7 cellular contexts compared by ENCODE assay signal in the genomic region with DNA sequence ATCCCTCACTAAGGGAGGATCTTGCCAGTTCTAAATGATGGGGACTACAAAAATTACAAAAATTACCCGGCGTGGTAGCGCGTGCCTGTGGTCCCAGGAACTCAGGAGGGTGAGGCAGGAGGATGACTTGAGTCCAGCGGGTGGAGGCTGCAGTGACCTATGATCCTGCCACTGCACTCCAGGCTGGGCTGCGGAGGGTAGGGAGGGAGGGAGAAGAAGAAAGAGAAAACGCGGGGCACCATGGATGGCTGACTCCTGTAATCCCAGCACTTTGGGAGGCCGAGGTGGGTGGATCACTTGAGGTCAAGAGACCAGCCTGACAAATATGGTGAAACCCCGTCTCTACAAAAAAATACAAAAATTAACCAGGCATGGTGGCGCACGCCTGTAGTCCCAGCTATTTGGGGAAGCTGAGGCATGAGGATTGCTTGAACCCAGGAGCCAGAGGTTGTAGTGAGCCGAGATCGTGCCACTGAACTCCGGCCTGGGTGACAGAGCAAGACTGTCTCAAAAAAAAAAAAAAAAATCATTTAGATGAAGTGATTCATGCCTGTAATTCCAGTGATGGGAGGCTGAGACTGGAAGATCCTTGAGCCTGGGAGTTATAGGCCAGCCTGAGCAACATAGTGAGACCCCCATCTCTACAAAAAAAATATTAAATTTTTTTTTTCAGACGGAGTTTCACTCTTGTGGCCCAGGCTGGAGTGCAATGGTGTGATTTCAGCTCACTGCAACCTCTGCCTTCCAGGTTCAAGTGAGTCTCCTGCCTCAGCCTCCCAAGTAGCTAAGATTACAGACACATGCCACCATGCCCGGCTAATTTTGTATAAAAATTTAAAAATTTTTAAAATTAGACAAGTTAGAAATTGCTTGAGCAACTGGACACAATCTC.
DNase-seq lines count a peak whose midpoint lies in the region; ATAC-seq and TF ChIP-seq lines count a peak whose summit lies in the region.
"Not testable (repeated sequence)": the region's sequence is repeated elsewhere in the genome, so short reads cannot be mapped to it uniquely, and the experiment has no call there.

No MANE protein-coding gene starts in this region.

- H3K27ac Mint-ChIP-seq in HFFc6 (peak overlapping the region; percentile 60), activated B cell treated with CpG ODN at 0.5 μM for 24 hours (peak overlapping the region; percentile 80), chondrocyte (ENCODE audit: unreplicated experiment) (peak overlapping the region; percentile 75)
- H3K27ac Mint-ChIP-seq in activated T-helper 17 cell treated with anti-CD3 and anti-CD28 coated beads, Interleukin-2, amount 50 U/mL, for 72 hours: peak overlapping the region; percentile 92
- peak overlapping the region; percentile 68 to 96 (median 84) for H3K27ac Mint-ChIP-seq in naive thymus-derived CD8-positive, alpha-beta T cell

- POLR2A ChIA-PET in activated B cell treated with CpG ODN at 0.5 μM for 24 hours (lab: Charles Lee): interaction anchor here (1.9 kb wide), 1 partner anchor 15 kb away, joined by 4 read pairs; no protein-coding TSS in a partner anchor
- POLR2A ChIA-PET in naive thymus-derived CD8-positive, alpha-beta T cell (lab: Charles Lee): not testable (repeated sequence)

- H3K9me3 ChIP-seq in right cardiac atrium (ENCODE audit: control insufficient read depth, low read length): not testable (repeated sequence)

- ATAC-seq in activated B cell treated with CpG ODN at 0.5 μM for 24 hours (ENCODE audit: low read depth); activated T-helper 17 cell treated with anti-CD3 and anti-CD28 coated beads, Interleukin-2, amount 50 U/mL, for 72 hours (replicated peaks); right cardiac atrium; naive thymus-derived CD8-positive, alpha-beta T cell: not testable (repeated sequence)

- H3K27ac ChIP-seq in right cardiac atrium (ENCODE audit: low read length): not testable (repeated sequence)

- H3K9me3 Mint-ChIP-seq in HFFc6; activated B cell treated with CpG ODN at 0.5 μM for 24 hours; activated T-helper 17 cell treated with anti-CD3 and anti-CD28 coated beads, Interleukin-2, amount 50 U/mL, for 72 hours; chondrocyte (ENCODE audit: low read depth); naive thymus-derived CD8-positive, alpha-beta T cell: not testable (repeated sequence)

- not testable (repeated sequence) for H3K4me3 Mint-ChIP-seq in HFFc6; chondrocyte (ENCODE audit: unreplicated experiment)
- peak overlapping the region; percentile 41 for H3K4me3 Mint-ChIP-seq in activated B cell treated with CpG ODN at 0.5 μM for 24 hours
- peak overlapping the region; percentile 70 for H3K4me3 Mint-ChIP-seq in activated T-helper 17 cell treated with anti-CD3 and anti-CD28 coated beads, Interleukin-2, amount 50 U/mL, for 72 hours
- peak overlapping the region in 9 of 10 donors; percentile 44 to 92 (median 58) for H3K4me3 Mint-ChIP-seq in naive thymus-derived CD8-positive, alpha-beta T cell

- not testable (repeated sequence) for DNase-seq in HFFc6
- peak; percentile 15 for DNase-seq in activated B cell treated with CpG ODN at 0.5 μM for 24 hours
- DNase-seq in chondrocyte (ENCODE audit: low spot score): peak; percentile 68
- peak; percentile 12 to 56 (median 54) for DNase-seq in right cardiac atrium
- peak in 3 of 10 donors; percentile 0 to 59 (median 13) for DNase-seq in naive thymus-derived CD8-positive, alpha-beta T cell
- DNase-seq in stimulated activated CD4-positive, alpha-beta T cell treated with anti-CD3 and anti-CD28 coated beads, Interleukin-4, amount 100 ng/mL, for 24 hours: peak; percentile 2

- intact Hi-C loops in activated B cell treated with CpG ODN at 0.5 μM for 24 hours (cut with micrococcal nuclease): loop anchor here (5.0 kb wide), 1 partner anchor 53 kb away; no protein-coding TSS in a partner anchor
- intact Hi-C loops in right cardiac atrium (cut with DNase I): loop anchor here in 1 of 4 donors (10.0 kb wide), 1 partner anchor 51 kb away; no protein-coding TSS in a partner anchor

- not testable (repeated sequence) for TF ChIP-seq CTCF in HFFc6 (IDR thresholded peaks at IDR 0.05); activated B cell treated with CpG ODN at 0.5 μM for 24 hours (IDR thresholded peaks at IDR 0.05); chondrocyte (IDR thresholded peaks at IDR 0.05)

- H3K4me1 Mint-ChIP-seq in HFFc6 (ENCODE audit: low read depth) (peaks cover 37% of the 10 kb centered on the region), activated B cell treated with CpG ODN at 0.5 μM for 24 hours (peaks cover 56% of the 10 kb centered on the region), chondrocyte (ENCODE audit: low read depth) (peaks cover 27% of the 10 kb centered on the region)
- peaks cover 36% of the 10 kb centered on the region for H3K4me1 Mint-ChIP-seq in activated T-helper 17 cell treated with anti-CD3 and anti-CD28 coated beads, Interleukin-2, amount 50 U/mL, for 72 hours
- peaks cover 16 to 45% (median 42%) of the 10 kb centered on the region in 4 donors for H3K4me1 Mint-ChIP-seq in naive thymus-derived CD8-positive, alpha-beta T cell

- not testable (repeated sequence) for H3K4me3 ChIP-seq in right cardiac atrium (ENCODE audit: low read length)

- H3K27me3 Mint-ChIP-seq in HFFc6 (ENCODE audit: insufficient read depth); activated B cell treated with CpG ODN at 0.5 μM for 24 hours; activated T-helper 17 cell treated with anti-CD3 and anti-CD28 coated beads, Interleukin-2, amount 50 U/mL, for 72 hours; chondrocyte (ENCODE audit: low read depth); naive thymus-derived CD8-positive, alpha-beta T cell: not testable (repeated sequence)

- H3K36me3 Mint-ChIP-seq in HFFc6 (ENCODE audit: low read depth) (peaks cover 23% of the 10 kb centered on the region), activated B cell treated with CpG ODN at 0.5 μM for 24 hours (ENCODE audit: low read depth) (peaks cover 26% of the 10 kb centered on the region)
- H3K36me3 Mint-ChIP-seq in activated T-helper 17 cell treated with anti-CD3 and anti-CD28 coated beads, Interleukin-2, amount 50 U/mL, for 72 hours (ENCODE audit: low read depth): peaks cover 56% of the 10 kb centered on the region
- not testable (repeated sequence) for H3K36me3 Mint-ChIP-seq in chondrocyte (ENCODE audit: low read depth); naive thymus-derived CD8-positive, alpha-beta T cell

- 95% methylated on average over 17 of the region's 17 CpGs for WGBS in right cardiac atrium

- not testable (repeated sequence) for H3K4me1 ChIP-seq in right cardiac atrium (ENCODE audit: control insufficient read depth, insufficient read depth, low read length)

- CTCF ChIA-PET in activated B cell treated with CpG ODN at 0.5 μM for 24 hours (lab: Charles Lee): not testable (repeated sequence)

- not testable (repeated sequence) for H3K27me3 ChIP-seq in right cardiac atrium (ENCODE audit: control insufficient read depth, insufficient read depth)
